In the genomic region with DNA sequence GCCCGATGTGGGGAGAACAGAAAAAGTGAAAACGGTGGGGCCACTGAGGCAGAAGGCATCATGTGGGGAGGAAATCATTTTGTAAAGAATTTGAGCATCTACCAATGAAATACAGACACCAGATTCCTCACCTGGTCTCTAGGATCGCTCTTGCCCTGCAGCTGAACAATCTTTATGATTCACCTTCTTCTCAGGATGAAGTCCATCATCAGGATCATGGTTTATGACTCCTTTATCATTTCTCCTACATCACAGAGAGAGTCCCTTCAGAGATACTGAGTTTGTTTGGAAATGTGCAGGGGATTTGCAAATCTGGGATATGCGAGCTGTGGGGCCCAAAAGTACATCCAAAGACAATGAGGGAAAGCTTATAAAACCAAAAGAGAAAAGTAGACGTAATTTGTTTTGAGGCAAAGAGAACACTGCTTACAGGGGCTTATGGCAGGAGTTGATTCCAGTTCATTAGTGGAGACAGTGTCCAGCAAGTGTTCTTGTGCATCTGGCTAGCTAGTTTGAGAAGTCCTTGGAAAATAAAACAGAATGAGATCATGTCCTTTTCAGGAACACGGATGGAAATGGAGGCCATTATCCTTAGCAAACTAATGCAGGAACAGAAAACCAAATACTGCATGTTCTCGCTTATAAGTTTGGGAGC, we compare ENCODE assay signal across 1 cellular context.
TF ChIP-seq lines count a peak whose summit lies in the region.

No MANE protein-coding gene starts in this region.

TF ChIP-seq in K562, 482 proteins besides CTCF, POLR2A, EP300 and RAD21:
- TF ChIP-seq FOXJ2 (tag; IDR thresholded peaks at IDR 0.05): no peak
- TF ChIP-seq, protein P1, sequence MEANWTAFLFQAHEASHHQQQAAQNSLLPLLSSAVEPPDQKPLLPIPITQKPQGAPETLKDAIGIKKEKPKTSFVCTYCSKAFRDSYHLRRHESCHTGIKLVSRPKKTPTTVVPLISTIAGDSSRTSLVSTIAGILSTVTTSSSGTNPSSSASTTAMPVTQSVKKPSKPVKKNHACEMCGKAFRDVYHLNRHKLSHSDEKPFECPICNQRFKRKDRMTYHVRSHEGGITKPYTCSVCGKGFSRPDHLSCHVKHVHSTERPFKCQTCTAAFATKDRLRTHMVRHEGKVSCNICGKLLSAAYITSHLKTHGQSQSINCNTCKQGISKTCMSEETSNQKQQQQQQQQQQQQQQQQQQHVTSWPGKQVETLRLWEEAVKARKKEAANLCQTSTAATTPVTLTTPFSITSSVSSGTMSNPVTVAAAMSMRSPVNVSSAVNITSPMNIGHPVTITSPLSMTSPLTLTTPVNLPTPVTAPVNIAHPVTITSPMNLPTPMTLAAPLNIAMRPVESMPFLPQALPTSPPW (CRISPR knock-in tag; IDR thresholded peaks at IDR 0.05): 0 out of 2 replicates have a peak, but pooled peaks have one; percentile 5
